ENCODE assay signal across 19 cellular contexts in the genomic region with DNA sequence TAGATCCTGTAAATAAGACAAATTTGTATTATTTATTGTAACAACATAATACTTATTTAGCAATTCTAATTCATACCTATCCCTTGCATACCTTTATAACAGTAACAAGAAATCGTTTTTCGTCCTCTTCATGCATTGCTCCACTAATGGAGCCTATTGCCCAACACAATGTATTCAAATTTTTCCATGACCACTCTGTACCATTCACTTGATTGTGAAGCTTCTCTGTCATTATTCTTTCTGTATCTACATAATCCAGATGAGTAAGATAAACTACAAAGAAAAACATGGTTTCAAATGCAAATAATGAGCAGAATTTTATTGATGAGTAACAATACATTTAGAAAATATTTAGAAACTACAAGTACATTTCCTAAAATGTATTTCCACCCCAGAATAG.
"Had no signal": no experiment of that assay in that cellular context is flagged by ENCODE, and none has a peak within 500 bp of the region (broad histone marks: within the 10 kb centered on the region; RNA-seq: fewer than 3 reads in every experiment).

No MANE protein-coding gene starts in this region.

- DNase-seq: activated CD4-positive, CD25-positive, alpha-beta regulatory T cell; activated CD8-positive, alpha-beta memory T cell treated with anti-CD3 and anti-CD28 coated beads, Interleukin-2, amount 10 ng/mL, durations not matched to agents 7 days and 5 days; activated naive CD4-positive, alpha-beta T cell treated with Interleukin-2 at 50 U/mL for 16 hours; amygdala; cerebellar nuclear complex; dermis blood vessel endothelial cell; endodermal cell; glutamatergic neuron; left cardiac atrium; lower lobe of right lung; midbrain; right cardiac atrium; T-helper 2 cell; tibial artery had no signal

- H3K4me2 ChIP-seq: smooth muscle cell had no signal

- H3K27me3 Mint-ChIP-seq: activated CD8-positive, alpha-beta memory T cell treated with anti-CD3 and anti-CD28 coated beads, Interleukin-2, amount 10 ng/mL, durations not matched to agents 7 days and 5 days; brain; stimulated activated memory B cell treated with anti-CD40 and anti-IgM and Interleukin-4, amounts not matched to agents 10 μg/mL and 1 μg/mL and 100 μg/mL, for 72 hours had no signal

- H3K27ac Mint-ChIP-seq: stimulated activated memory B cell treated with anti-CD40 and anti-IgM and Interleukin-4, amounts not matched to agents 10 μg/mL and 1 μg/mL and 100 μg/mL, for 72 hours had no signal

- H3K4me1 ChIP-seq: lower lobe of right lung, tibial artery, vagina had no signal

- H3K4me3 ChIP-seq: lower lobe of right lung, smooth muscle cell, tibial artery, vagina had no signal

- ATAC-seq: esophagus mucosa; left cardiac atrium; lower lobe of right lung; right cardiac atrium; stimulated activated memory B cell treated with anti-CD40 and anti-IgM and Interleukin-4, amounts not matched to agents 10 μg/mL and 1 μg/mL and 100 μg/mL, for 72 hours had no signal

- H3K4me1 Mint-ChIP-seq: brain, endodermal cell had no signal

- H3K27ac ChIP-seq: lower lobe of right lung, tibial artery, vagina had no signal

- H3K27me3 ChIP-seq: tibial artery, vagina had no signal

- H3K4me3 Mint-ChIP-seq: activated CD8-positive, alpha-beta memory T cell treated with anti-CD3 and anti-CD28 coated beads, Interleukin-2, amount 10 ng/mL, durations not matched to agents 7 days and 5 days; brain; endodermal cell; stimulated activated memory B cell treated with anti-CD40 and anti-IgM and Interleukin-4, amounts not matched to agents 10 μg/mL and 1 μg/mL and 100 μg/mL, for 72 hours had no signal

- H3K9me3 Mint-ChIP-seq: brain; endodermal cell; stimulated activated memory B cell treated with anti-CD40 and anti-IgM and Interleukin-4, amounts not matched to agents 10 μg/mL and 1 μg/mL and 100 μg/mL, for 72 hours had no signal

- H3K9me3 ChIP-seq: lower lobe of right lung, tibial artery, vagina had no signal
